Comparison of ENCODE assay signal across 8 cellular contexts in genomic region chr3:167380004-167380689, GRCh38. TPM values are rescaled to one million over a fixed set of nuclear protein-coding genes. Genes with fewer than 3 reads are reported as not detected.
DNase-seq lines count a peak whose midpoint lies in the region; ATAC-seq and TF ChIP-seq lines count a peak whose summit lies in the region.

A gene with protein sequence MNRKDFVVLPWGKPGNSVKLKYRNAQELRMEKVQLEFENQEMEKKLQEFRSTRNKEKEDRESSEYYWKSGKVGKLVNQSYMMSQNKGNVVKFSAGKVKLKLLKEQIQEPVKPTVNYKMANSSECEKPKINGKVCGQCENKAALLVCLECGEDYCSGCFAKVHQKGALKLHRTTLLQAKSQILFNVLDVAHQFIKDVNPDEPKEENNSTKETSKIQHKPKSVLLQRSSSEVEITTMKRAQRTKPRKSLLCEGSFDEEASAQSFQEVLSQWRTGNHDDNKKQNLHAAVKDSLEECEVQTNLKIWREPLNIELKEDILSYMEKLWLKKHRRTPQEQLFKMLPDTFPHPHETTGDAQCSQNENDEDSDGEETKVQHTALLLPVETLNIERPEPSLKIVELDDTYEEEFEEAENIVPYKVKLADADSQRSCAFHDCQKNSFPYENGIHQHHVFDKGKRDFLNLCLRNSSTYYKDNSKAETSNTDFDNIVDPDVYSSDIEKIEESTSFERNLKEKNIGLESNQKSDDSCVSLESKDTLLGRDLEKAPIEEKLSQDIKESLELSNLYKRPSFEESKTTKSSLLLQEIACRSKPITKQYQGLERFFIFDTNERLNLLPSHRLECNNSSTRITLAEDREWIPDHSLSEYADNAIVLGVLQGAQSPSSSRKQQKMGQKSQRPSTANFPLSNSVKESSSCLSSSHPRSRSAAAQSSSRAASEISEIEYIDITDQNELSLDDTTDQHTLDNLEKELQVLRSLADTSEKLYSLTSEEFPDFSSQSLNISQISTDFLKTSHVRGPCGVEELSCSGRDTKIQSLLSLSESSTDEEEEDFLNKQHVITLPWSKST (minus strand): TSS chr3:167380297. CDS start chr3:167372901, 7,396 bp downstream.

- DNase-seq in DMS153 (lab: John Stamatoyannopoulos, UW) (peak; percentile 71), KBM-7 (peak; percentile 96), fibroblast of mammary gland (ENCODE audit: low read depth) (peak; percentile 74)
- peak; percentile 91 to 94 for DNase-seq in activated T-cell treated with anti-CD3 and anti-CD28 coated beads, Interleukin-2, amount 50 U/mL, for 48 hours
- peak; percentile 74 to 91 (median 84) for DNase-seq in naive thymus-derived CD8-positive, alpha-beta T cell
- DNase-seq in stimulated activated naive B cell treated with anti-CD40 and anti-IgM and Interleukin-4, amounts not matched to agents 10 μg/mL and 1 μg/mL and 100 μg/mL, for 72 hours = peak; percentile 82

- peak within 1 kb of the TSS; percentile 72 to 87 (median 82) for H3K4me3 Mint-ChIP-seq in naive thymus-derived CD8-positive, alpha-beta T cell
- H3K4me3 Mint-ChIP-seq in stimulated activated naive B cell treated with anti-CD40 and anti-IgM and Interleukin-4, amounts not matched to agents 10 μg/mL and 1 μg/mL and 100 μg/mL, for 72 hours = peak within 1 kb of the TSS; percentile 91 to 93

- no peaks in the 10 kb centered on the region for H3K9me3 Mint-ChIP-seq in naive thymus-derived CD8-positive, alpha-beta T cell
- no peaks in the 10 kb centered on the region for H3K9me3 Mint-ChIP-seq in stimulated activated naive B cell treated with anti-CD40 and anti-IgM and Interleukin-4, amounts not matched to agents 10 μg/mL and 1 μg/mL and 100 μg/mL, for 72 hours

- H3K27me3 Mint-ChIP-seq in naive thymus-derived CD8-positive, alpha-beta T cell = peaks cover 0 to 6% (median 2%) of the 10 kb centered on the region in 5 donors
- H3K27me3 Mint-ChIP-seq in stimulated activated naive B cell treated with anti-CD40 and anti-IgM and Interleukin-4, amounts not matched to agents 10 μg/mL and 1 μg/mL and 100 μg/mL, for 72 hours = peaks cover 0 to 18% of the 10 kb centered on the region in 2 donors

- peaks cover 4 to 10% (median 8%) of the 10 kb centered on the region in 4 donors for H3K4me1 Mint-ChIP-seq in naive thymus-derived CD8-positive, alpha-beta T cell
- H3K4me1 Mint-ChIP-seq in stimulated activated naive B cell treated with anti-CD40 and anti-IgM and Interleukin-4, amounts not matched to agents 10 μg/mL and 1 μg/mL and 100 μg/mL, for 72 hours = peaks cover 8% of the 10 kb centered on the region in 2 donors

- H3K27ac Mint-ChIP-seq in naive thymus-derived CD8-positive, alpha-beta T cell = peak within 1 kb of the TSS in 9 of 10 donors; percentile 56 to 95 (median 74)
- H3K27ac Mint-ChIP-seq in stimulated activated naive B cell treated with anti-CD40 and anti-IgM and Interleukin-4, amounts not matched to agents 10 μg/mL and 1 μg/mL and 100 μg/mL, for 72 hours = peak within 1 kb of the TSS; percentile 81

- peak; percentile 100 for ATAC-seq in GM21737 (IDR thresholded peaks at IDR 0.05; ENCODE audit: unreplicated experiment)
- peak; percentile 88 to 89 for ATAC-seq in naive thymus-derived CD8-positive, alpha-beta T cell
- ATAC-seq in stimulated activated naive B cell treated with anti-CD40 and anti-IgM and Interleukin-4, amounts not matched to agents 10 μg/mL and 1 μg/mL and 100 μg/mL, for 72 hours (replicated peaks) = peak; percentile 97 to 98

- H3K4me3 ChIP-seq in fibroblast of mammary gland (ENCODE audit: control insufficient read depth, low read depth, low read length) = peak within 1 kb of the TSS; percentile 60

- in situ Hi-C loops in KBM-7 (cut with MboI; ENCODE audit: low pct_unique_long_range_greater_than_20kb, low sequenced_read_pairs) = no loop called here

- no peaks in the 10 kb centered on the region for H3K36me3 Mint-ChIP-seq in naive thymus-derived CD8-positive, alpha-beta T cell
- no peaks in the 10 kb centered on the region for H3K36me3 Mint-ChIP-seq in stimulated activated naive B cell treated with anti-CD40 and anti-IgM and Interleukin-4, amounts not matched to agents 10 μg/mL and 1 μg/mL and 100 μg/mL, for 72 hours

- POLR2A ChIA-PET in naive thymus-derived CD8-positive, alpha-beta T cell (lab: Charles Lee) = no interaction called here

- peak; percentile 96 for TF ChIP-seq CTCF in fibroblast of mammary gland (conservative IDR thresholded peaks at IDR 0.05; ENCODE audit: control insufficient read depth, insufficient read depth, low read depth, low read length)

TF ChIP-seq in PFSK-1, 5 proteins besides CTCF, POLR2A, EP300 and RAD21:
- no peak for TF ChIP-seq FOXP2 (optimal IDR thresholded peaks at IDR 0.05; ENCODE audit: borderline replicate concordance, extremely low read depth, extremely low read length, insufficient read depth)
- peak; percentile 73; the same call in 1 of the 2 replicates for TF ChIP-seq SIN3A (IDR thresholded peaks at IDR 0.05; ENCODE audit: borderline replicate concordance, insufficient read depth, low read length)
- no peak for TF ChIP-seq REST (IDR thresholded peaks at IDR 0.05; ENCODE audit: insufficient read depth in 1 of 2, low read depth in 2 of 2, low read length in 2 of 2)
- no peak for TF ChIP-seq TAF1 (IDR thresholded peaks at IDR 0.05; ENCODE audit: borderline replicate concordance, insufficient read depth, low read length)
- no peak for TF ChIP-seq POLR2AphosphoS5 (IDR thresholded peaks at IDR 0.05; ENCODE audit: low read depth, low read length)

RNA-seq across cellular contexts. Expression of the gene that starts here (rescaled TPM):
- not detected for polyA plus RNA-seq in PFSK-1 (2012; ENCODE audit: insufficient read length, low read depth)
- not detected for total RNA-seq in naive thymus-derived CD8-positive, alpha-beta T cell
- not detected for polyA plus RNA-seq in naive thymus-derived CD8-positive, alpha-beta T cell

Comparison
In these comparisons a context has a peak if more than half of its experiments do, and no peak if none do; other contexts are left out.
1. Peak in every context shown above with its lines: DNase-seq, ATAC-seq and H3K4me3 ChIP-seq.
2. Peak in DNase-seq and ATAC-seq in naive thymus-derived CD8-positive, alpha-beta T cell; RNA of the gene not detected or under 1 TPM.